ENCODE assay signal across 32 cellular contexts in genomic region chr7:154942718-154943117, GRCh38.
"Had no signal": no experiment of that assay in that cellular context is flagged by ENCODE, and none has a peak within 500 bp of the region (broad histone marks: within the 10 kb centered on the region; RNA-seq: fewer than 3 reads in every experiment).

No MANE protein-coding gene starts in this region.

- H3K27me3 ChIP-seq: adrenal gland, body of pancreas, esophagus muscularis mucosa, gastroesophageal sphincter had no signal

- H3K4me1 Mint-ChIP-seq: activated CD4-positive, alpha-beta T cell treated with anti-CD3 and anti-CD28 coated beads for 36 hours; activated CD8-positive, alpha-beta memory T cell treated with anti-CD3 and anti-CD28 coated beads, Interleukin-2, amount 10 ng/mL, durations not matched to agents 7 days and 5 days; activated naive CD8-positive, alpha-beta T cell treated with anti-CD3 and anti-CD28 coated beads, Interleukin-2, amount 50 U/mL, for 24 hours had no signal

- DNase-seq: activated CD4-positive, alpha-beta memory T cell treated with anti-CD3 and anti-CD28 coated beads for 36 hours; activated CD4-positive, alpha-beta T cell treated with anti-CD3 and anti-CD28 coated beads for 36 hours; activated CD4-positive, CD25-positive, alpha-beta regulatory T cell; activated CD4-positive, CD25-positive, alpha-beta regulatory T cell treated with anti-CD3 and anti-CD28 coated beads, Interleukin-2, amount 50 U/mL, for 72 hours; activated CD8-positive, alpha-beta memory T cell treated with anti-CD3 and anti-CD28 coated beads, Interleukin-2, amount 10 ng/mL, durations not matched to agents 7 days and 5 days; activated CD8-positive, alpha-beta memory T cell treated with anti-CD3 and anti-CD28 coated beads, Interleukin-2, amount 50 U/mL, for 4 hours; activated CD8-positive, alpha-beta T cell treated with anti-CD3 and anti-CD28 coated beads, Interleukin-2, amount 10 ng/mL, durations not matched to agents 7 days and 5 days; activated effector memory CD4-positive, alpha-beta T cell treated with anti-CD3 and anti-CD28 coated beads, Interleukin-2, amount 50 U/mL, for 16 hours; activated naive CD4-positive, alpha-beta T cell treated with anti-CD3 and anti-CD28 coated beads for 36 hours; activated naive CD8-positive, alpha-beta T cell treated with anti-CD3 and anti-CD28 coated beads for 36 hours; activated naive CD8-positive, alpha-beta T cell treated with anti-CD3 and anti-CD28 coated beads, Interleukin-2, amount 50 U/mL, for 24 hours; activated T-cell treated with anti-CD3 and anti-CD28 coated beads, Interleukin-2, amount 50 U/mL, for 1 hour; activated T-cell treated with anti-CD3 and anti-CD28 coated beads, Interleukin-2, amount 50 U/mL, for 48 hours; adrenal gland; amygdala; aorta; body of pancreas; caudate nucleus; cortex of kidney; dermis blood vessel endothelial cell; effector CD4-positive, alpha-beta T cell; effector memory CD8-positive, alpha-beta T cell; erythroblast; foreskin melanocyte; head of caudate nucleus; T-helper 17 cell had no signal

- H3K9me3 ChIP-seq: adrenal gland, body of pancreas, esophagus muscularis mucosa, gastroesophageal sphincter had no signal

- H3K4me1 ChIP-seq: adrenal gland, body of pancreas, esophagus muscularis mucosa had no signal

- H3K4me3 ChIP-seq: adrenal gland, body of pancreas, esophagus muscularis mucosa, gastroesophageal sphincter had no signal

- H3K27ac Mint-ChIP-seq: activated CD4-positive, alpha-beta memory T cell treated with anti-CD3 and anti-CD28 coated beads for 36 hours; activated CD4-positive, alpha-beta T cell treated with anti-CD3 and anti-CD28 coated beads for 36 hours; activated CD4-positive, alpha-beta T cell treated with anti-CD3 and anti-CD28 coated beads, Interleukin-2, amount 10 ng/mL, durations not matched to agents 24 days and 14 days; activated CD8-positive, alpha-beta memory T cell treated with anti-CD3 and anti-CD28 coated beads, Interleukin-2, amount 10 ng/mL, durations not matched to agents 7 days and 5 days; activated CD8-positive, alpha-beta T cell treated with anti-CD3 and anti-CD28 coated beads, Interleukin-2, amount 10 ng/mL, durations not matched to agents 7 days and 5 days; activated naive CD4-positive, alpha-beta T cell treated with anti-CD3 and anti-CD28 coated beads for 36 hours; activated naive CD4-positive, alpha-beta T cell treated with anti-CD3 and anti-CD28 coated beads, Interleukin-2, amount 50 U/mL, for 24 hours; activated naive CD8-positive, alpha-beta T cell treated with anti-CD3 and anti-CD28 coated beads for 36 hours; activated naive CD8-positive, alpha-beta T cell treated with anti-CD3 and anti-CD28 coated beads, Interleukin-2, amount 50 U/mL, for 24 hours; activated T-helper 1 cell treated with anti-CD3 and anti-CD28 coated beads, Interleukin-12 subunit alpha, Interleukin-12 subunit beta, Interleukin-2, Interleukin-4 antibody, amounts not matched to agents 30 ng/mL and 10 ng/mL and 1 ng/mL, durations not matched to agents 14 hours and 24 hours and 36 hours; activated T-helper 2 cell treated with anti-CD3 and anti-CD28 coated beads, Interferon-gamma antibody, Interleukin-2, Interleukin-4, amounts not matched to agents 10 μg/mL and 5 μg/mL and 100 μg/mL, durations not matched to agents 14 hours and 24 hours and 36 hours; T-helper 17 cell had no signal

- H3K27ac ChIP-seq: adrenal gland, body of pancreas, esophagus muscularis mucosa, gastroesophageal sphincter had no signal

- H3K9me3 Mint-ChIP-seq: activated CD4-positive, alpha-beta memory T cell treated with anti-CD3 and anti-CD28 coated beads for 36 hours; activated naive CD4-positive, alpha-beta T cell treated with anti-CD3 and anti-CD28 coated beads for 36 hours; activated naive CD4-positive, alpha-beta T cell treated with anti-CD3 and anti-CD28 coated beads, Interleukin-2, amount 50 U/mL, for 24 hours; activated naive CD8-positive, alpha-beta T cell treated with anti-CD3 and anti-CD28 coated beads for 36 hours; activated T-helper 1 cell treated with anti-CD3 and anti-CD28 coated beads, Interleukin-12 subunit alpha, Interleukin-12 subunit beta, Interleukin-2, Interleukin-4 antibody, amounts not matched to agents 30 ng/mL and 10 ng/mL and 1 ng/mL, durations not matched to agents 14 hours and 24 hours and 36 hours; effector memory CD8-positive, alpha-beta T cell had no signal

- H3K27me3 Mint-ChIP-seq: activated CD4-positive, alpha-beta memory T cell treated with anti-CD3 and anti-CD28 coated beads for 36 hours; activated CD4-positive, alpha-beta T cell treated with anti-CD3 and anti-CD28 coated beads for 36 hours; activated CD4-positive, alpha-beta T cell treated with anti-CD3 and anti-CD28 coated beads, Interleukin-2, amount 10 ng/mL, durations not matched to agents 24 days and 14 days; activated CD8-positive, alpha-beta memory T cell treated with anti-CD3 and anti-CD28 coated beads, Interleukin-2, amount 10 ng/mL, durations not matched to agents 7 days and 5 days; activated naive CD4-positive, alpha-beta T cell treated with anti-CD3 and anti-CD28 coated beads, Interleukin-2, amount 50 U/mL, for 24 hours; activated naive CD8-positive, alpha-beta T cell treated with anti-CD3 and anti-CD28 coated beads for 36 hours; activated naive CD8-positive, alpha-beta T cell treated with anti-CD3 and anti-CD28 coated beads, Interleukin-2, amount 50 U/mL, for 24 hours; effector memory CD8-positive, alpha-beta T cell; T-helper 17 cell had no signal

- H3K4me3 Mint-ChIP-seq: activated CD4-positive, alpha-beta memory T cell treated with anti-CD3 and anti-CD28 coated beads for 36 hours; activated CD4-positive, alpha-beta T cell treated with anti-CD3 and anti-CD28 coated beads for 36 hours; activated CD4-positive, alpha-beta T cell treated with anti-CD3 and anti-CD28 coated beads, Interleukin-2, amount 10 ng/mL, durations not matched to agents 24 days and 14 days; activated CD8-positive, alpha-beta memory T cell treated with anti-CD3 and anti-CD28 coated beads, Interleukin-2, amount 10 ng/mL, durations not matched to agents 7 days and 5 days; activated CD8-positive, alpha-beta T cell treated with anti-CD3 and anti-CD28 coated beads, Interleukin-2, amount 10 ng/mL, durations not matched to agents 7 days and 5 days; activated naive CD4-positive, alpha-beta T cell treated with anti-CD3 and anti-CD28 coated beads for 36 hours; activated naive CD4-positive, alpha-beta T cell treated with anti-CD3 and anti-CD28 coated beads, Interleukin-2, amount 50 U/mL, for 24 hours; activated naive CD8-positive, alpha-beta T cell treated with anti-CD3 and anti-CD28 coated beads for 36 hours; activated naive CD8-positive, alpha-beta T cell treated with anti-CD3 and anti-CD28 coated beads, Interleukin-2, amount 50 U/mL, for 24 hours; activated T-helper 1 cell treated with anti-CD3 and anti-CD28 coated beads, Interleukin-12 subunit alpha, Interleukin-12 subunit beta, Interleukin-2, Interleukin-4 antibody, amounts not matched to agents 30 ng/mL and 10 ng/mL and 1 ng/mL, durations not matched to agents 14 hours and 24 hours and 36 hours; effector memory CD8-positive, alpha-beta T cell; T-helper 17 cell had no signal

- ATAC-seq: activated CD4-positive, alpha-beta T cell treated with anti-CD3 and anti-CD28 coated beads for 36 hours; activated CD8-positive, alpha-beta memory T cell treated with anti-CD3 and anti-CD28 coated beads, Interleukin-2, amount 10 ng/mL, durations not matched to agents 7 days and 5 days; activated CD8-positive, alpha-beta T cell treated with anti-CD3 and anti-CD28 coated beads, Interleukin-2, amount 10 ng/mL, durations not matched to agents 7 days and 5 days; activated naive CD8-positive, alpha-beta T cell treated with anti-CD3 and anti-CD28 coated beads, Interleukin-2, amount 50 U/mL, for 24 hours; body of pancreas; effector memory CD8-positive, alpha-beta T cell; gastroesophageal sphincter; T-helper 17 cell had no signal
